ENCODE assay signal across 27 cellular contexts in the genomic region with DNA sequence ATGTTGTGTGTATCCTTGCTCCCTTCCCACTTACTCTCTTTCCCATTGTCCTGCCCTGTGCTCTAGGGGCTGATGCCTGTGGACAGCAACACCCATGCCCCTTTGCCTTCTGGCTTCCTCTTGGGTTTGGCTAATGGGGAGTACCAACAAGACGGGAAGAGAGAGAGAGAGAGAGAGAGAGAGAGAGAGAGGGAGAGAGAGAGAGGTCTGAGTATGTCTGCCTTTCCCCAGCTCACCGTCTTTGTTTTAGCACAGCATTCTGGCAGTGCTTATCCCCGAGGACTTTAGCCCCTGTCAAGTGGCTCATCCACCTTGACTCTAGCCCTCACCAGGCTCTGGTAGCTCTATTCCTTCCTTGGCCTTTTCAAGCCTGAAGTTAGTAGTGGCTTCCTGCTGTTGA.
"Had no signal": no experiment of that assay in that cellular context is flagged by ENCODE, and none has a peak within 500 bp of the region (broad histone marks: within the 10 kb centered on the region; RNA-seq: fewer than 3 reads in every experiment).

No MANE protein-coding gene starts in this region.

- ATAC-seq: gastroesophageal sphincter; heart right ventricle; left ventricle myocardium superior; lower lobe of right lung; natural killer cell; sciatic nerve; stimulated activated naive CD8-positive, alpha-beta T cell treated with anti-CD3 and anti-CD28 coated beads, Interleukin-15, amount 100 ng/mL, for 72 hours; upper lobe of right lung had no signal

- H3K27ac ChIP-seq: coronary artery, esophagus muscularis mucosa, foreskin keratinocyte, gastroesophageal sphincter, heart right ventricle, lower lobe of right lung, neutrophil, pancreas, right atrium auricular region, suprapubic skin, transverse colon, upper lobe of right lung, uterus had no signal

- H3K4me3 ChIP-seq: coronary artery, esophagus muscularis mucosa, gastroesophageal sphincter, heart right ventricle, lower lobe of right lung, pancreas, right atrium auricular region, smooth muscle cell, suprapubic skin, transverse colon, upper lobe of right lung, uterus had no signal

- H3K9me3 ChIP-seq: esophagus muscularis mucosa, gastroesophageal sphincter, heart right ventricle, lower lobe of right lung, neutrophil, pancreas, right atrium auricular region, suprapubic skin, transverse colon, upper lobe of right lung, uterus had no signal

- H3K4me1 ChIP-seq: esophagus muscularis mucosa, gastroesophageal sphincter, heart right ventricle, lower lobe of right lung, pancreas, right atrium auricular region, suprapubic skin, transverse colon, upper lobe of right lung, uterus had no signal

- H3K36me3 ChIP-seq: gastroesophageal sphincter, heart right ventricle, lower lobe of right lung, neutrophil, right atrium auricular region, suprapubic skin, transverse colon, upper lobe of right lung, uterus had no signal

- H3K27ac Mint-ChIP-seq: natural killer cell; stimulated activated naive CD8-positive, alpha-beta T cell treated with anti-CD3 and anti-CD28 coated beads, Interleukin-15, amount 100 ng/mL, for 72 hours had no signal

- H3K4me1 Mint-ChIP-seq: natural killer cell; stimulated activated naive CD8-positive, alpha-beta T cell treated with anti-CD3 and anti-CD28 coated beads, Interleukin-15, amount 100 ng/mL, for 72 hours had no signal

- H3K9me3 Mint-ChIP-seq: natural killer cell; stimulated activated naive CD8-positive, alpha-beta T cell treated with anti-CD3 and anti-CD28 coated beads, Interleukin-15, amount 100 ng/mL, for 72 hours had no signal

- H3K36me3 Mint-ChIP-seq: natural killer cell had no signal

- H3K4me3 Mint-ChIP-seq: natural killer cell; stimulated activated naive CD8-positive, alpha-beta T cell treated with anti-CD3 and anti-CD28 coated beads, Interleukin-15, amount 100 ng/mL, for 72 hours had no signal

- H3K4me2 ChIP-seq: smooth muscle cell had no signal

- H3K27me3 ChIP-seq: esophagus muscularis mucosa, foreskin keratinocyte, gastroesophageal sphincter, heart right ventricle, neutrophil, pancreas, right atrium auricular region, suprapubic skin, transverse colon, upper lobe of right lung, uterus had no signal

- DNase-seq: dermis blood vessel endothelial cell; effector memory CD4-positive, alpha-beta T cell; heart right ventricle; hippocampal formation; kidney glomerular epithelial cell; left ventricle myocardium superior; lower lobe of right lung; natural killer cell; pancreas; stimulated activated CD4-positive, alpha-beta T cell treated with anti-CD3 and anti-CD28 coated beads, Interleukin-12 subunit alpha, Interleukin-12 subunit beta, amount 100 ng/mL, for 4 hours; stimulated activated CD4-positive, alpha-beta T cell treated with anti-CD3 and anti-CD28 coated beads, Interleukin-1b, Interleukin-23, amount 100 ng/mL, for 48 hours; stimulated activated CD4-positive, alpha-beta T cell treated with anti-CD3 and anti-CD28 coated beads, Interleukin-4, amount 100 ng/mL, for 1 hour; stimulated activated CD8-positive, alpha-beta memory T cell treated with anti-CD3 and anti-CD28 coated beads, Interleukin-4, amount 100 ng/mL, for 48 hours; stimulated activated naive CD4-positive, alpha-beta T cell; stimulated activated naive CD8-positive, alpha-beta T cell treated with anti-CD3 and anti-CD28 coated beads, Interleukin-15, amount 100 ng/mL, for 72 hours; transverse colon; upper lobe of right lung; uterus had no signal

- H3K27me3 Mint-ChIP-seq: stimulated activated naive CD8-positive, alpha-beta T cell treated with anti-CD3 and anti-CD28 coated beads, Interleukin-15, amount 100 ng/mL, for 72 hours had no signal
